Comparison of ENCODE assay signal across 8 cellular contexts in the genomic region with DNA sequence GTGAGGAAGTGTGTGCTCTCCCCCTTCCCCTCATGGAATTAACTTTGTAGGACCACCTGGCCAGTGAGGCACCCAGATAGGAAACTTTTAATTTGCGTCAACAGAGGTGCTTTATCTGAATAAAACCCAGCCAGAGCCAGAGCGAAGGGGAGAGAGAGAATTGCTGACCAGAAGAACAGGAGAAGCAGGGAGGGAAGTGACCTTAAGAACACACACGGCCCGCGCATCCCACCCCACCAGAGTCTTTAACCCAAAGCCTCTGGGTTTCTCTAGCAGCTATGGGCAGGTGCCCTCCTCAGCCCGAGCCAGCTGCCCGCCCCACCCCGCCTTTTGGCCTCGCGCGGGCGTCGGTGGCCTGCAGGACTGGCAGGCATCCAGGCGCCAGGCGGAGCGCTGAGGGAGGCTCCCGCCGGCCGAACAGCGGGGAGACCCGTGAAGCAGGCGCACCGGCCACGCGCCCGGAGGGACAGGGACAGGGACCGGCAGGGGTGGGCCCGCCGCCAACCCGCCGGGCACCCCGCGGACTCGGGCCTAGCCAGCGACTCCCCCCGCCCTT. TPM values are rescaled to one million over a fixed set of nuclear protein-coding genes. Genes with fewer than 3 reads are reported as not detected.
A peak's percentile ranks its signal among the peaks of the same experiment; 100 is the strongest.
DNase-seq lines count a peak whose midpoint lies in the region; ATAC-seq and TF ChIP-seq lines count a peak whose summit lies in the region.

No MANE protein-coding gene starts in this region.

- intact Hi-C loops in activated naive CD4-positive, alpha-beta T cell treated with anti-CD3 and anti-CD28 coated beads for 36 hours (cut with micrococcal nuclease) = loop anchor here (1.0 to 10.0 kb wide), 5 partner anchors 57 to 1162 kb away; partner anchors contain the start of genes ELL2 and RFESD

- no peaks in the 10 kb centered on the region for H3K27me3 Mint-ChIP-seq in activated naive CD4-positive, alpha-beta T cell treated with anti-CD3 and anti-CD28 coated beads for 36 hours (ENCODE audit: low read depth)
- peaks cover 32% of the 10 kb centered on the region for H3K27me3 Mint-ChIP-seq in nephron progenitor cell (ENCODE audit: low read depth, poor library complexity)

- DNase-seq in Caki2 (ENCODE audit: low read depth) (peak; percentile 64), NCI-H774 (lab: John Stamatoyannopoulos, UW) (peak; percentile 78), foreskin keratinocyte (peak in 1 of 2 donors; percentile 51), nephron progenitor cell (peak; percentile 66)
- DNase-seq in activated naive CD4-positive, alpha-beta T cell treated with anti-CD3 and anti-CD28 coated beads for 36 hours = peak; percentile 48

- no peaks in the 10 kb centered on the region for H3K9me3 Mint-ChIP-seq in activated naive CD4-positive, alpha-beta T cell treated with anti-CD3 and anti-CD28 coated beads for 36 hours
- H3K9me3 Mint-ChIP-seq in nephron progenitor cell = no peaks in the 10 kb centered on the region

- CTCF ChIA-PET in activated naive CD4-positive, alpha-beta T cell treated with anti-CD3 and anti-CD28 coated beads for 36 hours (lab: Charles Lee) = interaction anchor here (0.6 to 2.9 kb wide), 8 partner anchors 11 to 647 kb away, joined by 3 to 8 read pairs (median 4); no protein-coding TSS in a partner anchor

- TF ChIP-seq CTCF in foreskin keratinocyte (conservative IDR thresholded peaks at IDR 0.05) (no peak), nephron progenitor cell (IDR thresholded peaks at IDR 0.05) (no peak)

- peak overlapping the region; percentile 97 for H3K27ac Mint-ChIP-seq in activated naive CD4-positive, alpha-beta T cell treated with anti-CD3 and anti-CD28 coated beads for 36 hours
- peak overlapping the region; percentile 51 for H3K27ac Mint-ChIP-seq in nephron progenitor cell

- peaks cover 28% of the 10 kb centered on the region for H3K36me3 Mint-ChIP-seq in activated naive CD4-positive, alpha-beta T cell treated with anti-CD3 and anti-CD28 coated beads for 36 hours (ENCODE audit: low read depth)
- H3K36me3 Mint-ChIP-seq in nephron progenitor cell (ENCODE audit: low read depth) = peaks cover 10% of the 10 kb centered on the region

- ATAC-seq in GM19324 (IDR thresholded peaks at IDR 0.05; ENCODE audit: low FRiP score, unreplicated experiment) (peak; percentile 58), HG03354 (IDR thresholded peaks at IDR 0.05; ENCODE audit: poor library complexity, severe bottlenecking, unreplicated experiment) (peak; percentile 42), foreskin keratinocyte (peak; percentile 56), HG02970 (IDR thresholded peaks at IDR 0.05; ENCODE audit: low FRiP score, unreplicated experiment) (no peak)

- peak overlapping the region; percentile 86 for H3K4me3 Mint-ChIP-seq in activated naive CD4-positive, alpha-beta T cell treated with anti-CD3 and anti-CD28 coated beads for 36 hours
- peak overlapping the region; percentile 89 for H3K4me3 Mint-ChIP-seq in nephron progenitor cell

- in situ Hi-C loops in Caki2 (cut with HindIII; ENCODE audit: low pct_unique_long_range_greater_than_20kb, low sequenced_read_pairs) = no loop called here

- peak overlapping the region; percentile 91 for H3K27ac ChIP-seq in foreskin keratinocyte

- H3K4me1 ChIP-seq in foreskin keratinocyte = peaks cover 12% of the 10 kb centered on the region

- peaks cover 80% of the 10 kb centered on the region for H3K4me1 Mint-ChIP-seq in activated naive CD4-positive, alpha-beta T cell treated with anti-CD3 and anti-CD28 coated beads for 36 hours (ENCODE audit: low read depth)
- H3K4me1 Mint-ChIP-seq in nephron progenitor cell = peaks cover 29% of the 10 kb centered on the region

- H3K27me3 ChIP-seq in foreskin keratinocyte = no peaks in the 10 kb centered on the region

RNA-seq across cellular contexts. Expression of gene ERAP1, which starts 0.6 kb away (rescaled TPM):
- 30.6 and 43.6 TPM in 2 replicates for total RNA-seq in Caki2 (2014; rRNA removed; shearing (Covaris generic); ENCODE audit: low replicate concordance)
- 100 to 1,000 TPM; 119 to 126 TPM for total RNA-seq in activated naive CD4-positive, alpha-beta T cell treated with anti-CD3 and anti-CD28 coated beads for 36 hours
- 35.7 and 39.8 TPM in 2 replicates for total RNA-seq in foreskin keratinocyte
- polyA plus RNA-seq in foreskin keratinocyte = 9.9 and 10.6 TPM in 2 replicates
